Comparison of ENCODE assay signal across 15 cellular contexts in the genomic region with DNA sequence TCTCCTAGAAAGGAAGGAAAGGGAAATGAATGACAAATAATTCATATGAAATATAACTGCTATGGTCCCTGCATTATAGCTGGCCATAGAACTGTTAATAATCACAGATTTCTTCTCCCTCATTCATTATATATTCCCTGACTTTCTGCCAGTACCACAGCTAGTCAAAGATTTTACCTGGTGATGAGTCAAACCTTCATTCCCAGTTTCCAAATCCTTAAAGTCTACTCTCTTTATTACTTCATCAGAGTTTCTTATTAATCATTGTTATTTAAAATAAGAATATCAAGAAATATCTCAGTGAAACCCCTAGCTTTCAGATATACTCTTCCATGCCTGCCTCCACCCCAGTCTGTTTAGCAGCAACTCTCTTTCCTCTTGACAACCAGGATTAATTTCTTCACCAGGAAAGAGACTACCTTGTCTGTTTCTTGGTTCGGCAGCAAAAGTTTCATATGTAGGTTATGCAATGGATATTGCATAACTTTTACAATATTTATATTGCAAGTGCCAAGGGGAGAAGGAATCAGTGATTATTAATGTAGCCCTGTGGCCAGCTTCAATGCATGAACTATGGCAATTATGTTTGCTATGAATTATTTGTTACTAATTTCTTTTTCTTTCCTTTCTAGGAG.
DNase-seq lines count a peak whose midpoint lies in the region; ATAC-seq and TF ChIP-seq lines count a peak whose summit lies in the region.
"Had no signal": no experiment of that assay in that cellular context is flagged by ENCODE, and none has a peak within 500 bp of the region (broad histone marks: within the 10 kb centered on the region; RNA-seq: fewer than 3 reads in every experiment).

No MANE protein-coding gene starts in this region.

- peak overlapping the region; percentile 97; the same call in 1 of the 2 replicates for H3K18ac ChIP-seq in IMR-90 (ENCODE audit: low read depth, low read length)

- H3K23ac ChIP-seq in IMR-90 (ENCODE audit: low read depth, low read length), result no peak overlapping the region

- H3K14ac ChIP-seq in IMR-90 (replicated peaks; ENCODE audit: low read depth, low read length), result peak overlapping the region; percentile 72; the same call in 1 of the 2 replicates

- H3K9ac ChIP-seq in IMR-90 (ENCODE audit: low read depth, low read length) (no peak overlapping the region), adipocyte (ENCODE audit: low read length) (no peak overlapping the region), fibroblast of lung (ENCODE audit: insufficient read depth, low read length) (no peak overlapping the region)
- H3K9ac ChIP-seq: BLaER1 had no signal

- dilution Hi-C loops in IMR-90 (cut with HindIII; ENCODE audit: low sequenced_read_pairs, unreplicated experiment), result no loop called here

- no peak overlapping the region for H3K4me3 ChIP-seq in IMR-90 (ENCODE audit: insufficient read depth, low read depth, low read length)
- H3K4me3 ChIP-seq in adipocyte (ENCODE audit: low read length), result no peak overlapping the region
- H3K4me3 ChIP-seq in fibroblast of lung (replicated peaks in 1 of 4; ENCODE audit: control extremely low read depth in 1 of 4, insufficient read depth in 1 of 4, low read depth in 3 of 4, low read length in 4 of 4), result no peak overlapping the region
- no peak overlapping the region for H3K4me3 ChIP-seq in stomach
- H3K4me3 ChIP-seq: BLaER1, Peyer's patch had no signal

- TF ChIP-seq CTCF in IMR-90 (conservative IDR thresholded peaks at IDR 0.05; ENCODE audit: low read depth, low read length) (no peak), fibroblast of lung (conservative IDR thresholded peaks at IDR 0.05 in 1 of 2, IDR thresholded peaks at IDR 0.05 in 1 of 2; ENCODE audit: low read depth in 1 of 2, low read length in 2 of 2) (no peak), omental fat pad (IDR thresholded peaks at IDR 0.05) (no peak), stomach (IDR thresholded peaks at IDR 0.05) (no peak)

- DNase-seq in IMR-90 (peak; percentile 31), adipocyte (ENCODE audit: low read depth) (peak; percentile 40), fibroblast of lung (ENCODE audit: low read depth in 2 of 2) (peak; percentile 42 to 58), omental fat pad (ENCODE audit: low spot score) (no peak), stomach (no peak), NCI-H146 treated with DMSO at 0.1 percent for 48 hours (lab: John Stamatoyannopoulos, UW; ENCODE audit: unreplicated experiment) (no peak), C1 segment of cervical spinal cord (lab: John Stamatoyannopoulos, UW) (no peak)
- DNase-seq: H9, Kasumi-1, NCI-H1694, NCI-H446 treated with DMSO at 0.1 percent for 48 hours, NCI-H774, Peyer's patch, SHP77 had no signal

- H2BK120ac ChIP-seq in IMR-90 (ENCODE audit: low read depth, low read length), result no peak overlapping the region; the same call in 1 of the 2 replicates

- H3K9me3 ChIP-seq in IMR-90 (ENCODE audit: control insufficient read depth, insufficient read depth, low read length) (no peaks in the 10 kb centered on the region), adipocyte (ENCODE audit: control insufficient read depth, low read length) (no peaks in the 10 kb centered on the region), fibroblast of lung (ENCODE audit: control insufficient read depth, insufficient read depth, low read depth, low read length) (no peaks in the 10 kb centered on the region), stomach (no peaks in the 10 kb centered on the region)
- H3K9me3 ChIP-seq: BLaER1, Peyer's patch had no signal

- H3K36me3 ChIP-seq in IMR-90 (ENCODE audit: control insufficient read depth, insufficient read depth, low read length) (no peaks in the 10 kb centered on the region), adipocyte (ENCODE audit: control insufficient read depth, insufficient read depth, low read length, severe bottlenecking) (no peaks in the 10 kb centered on the region), fibroblast of lung (ENCODE audit: control insufficient read depth, insufficient read depth, low read length) (no peaks in the 10 kb centered on the region), stomach (no peaks in the 10 kb centered on the region)
- H3K36me3 ChIP-seq: BLaER1, Peyer's patch had no signal

- H4K20me1 ChIP-seq in IMR-90 (ENCODE audit: insufficient read depth, low read length) (no peaks in the 10 kb centered on the region), fibroblast of lung (ENCODE audit: control insufficient read depth, extremely low read depth, insufficient read depth, low read length) (no peaks in the 10 kb centered on the region)
- H4K20me1 ChIP-seq: BLaER1 had no signal

- CTCF ChIA-PET in IMR-90 (lab: Yijun Ruan, JAX), result no interaction called here

- no CpG with 5 or more reads among the region's 1 CpG for WGBS in IMR-90 (ENCODE audit: extremely low coverage in 2 of 2, insufficient read length in 1 of 2), 2 experiments
- WGBS in stomach, 5 donors, result 71 to 93% (median 73%) methylated on average over 1 of the region's 1 CpG

- H2BK5ac ChIP-seq in IMR-90 (ENCODE audit: low read depth, low read length, poor library complexity, severe bottlenecking), result peak overlapping the region; percentile 32

- no peak for TF ChIP-seq RAD21 in IMR-90 (IDR thresholded peaks at IDR 0.05; ENCODE audit: low read length)

- peaks cover 4% of the 10 kb centered on the region; the same call in 1 of the 2 replicates for H3K9me1 ChIP-seq in IMR-90 (ENCODE audit: insufficient read depth, low read length)

- H3K27me3 ChIP-seq in IMR-90 (ENCODE audit: control insufficient read depth, insufficient read depth, low read length), result no peaks in the 10 kb centered on the region
- H3K27me3 ChIP-seq in adipocyte (replicated peaks; ENCODE audit: control insufficient read depth, insufficient read depth, low read length), result no peaks in the 10 kb centered on the region
- H3K27me3 ChIP-seq in fibroblast of lung (ENCODE audit: control insufficient read depth, insufficient read depth, low read length), result no peaks in the 10 kb centered on the region
- no peaks in the 10 kb centered on the region for H3K27me3 ChIP-seq in stomach
- H3K27me3 ChIP-seq: BLaER1, Peyer's patch had no signal

- H3K4me2 ChIP-seq in IMR-90 (ENCODE audit: low read depth, low read length) (no peak overlapping the region), fibroblast of lung (ENCODE audit: extremely low read depth, insufficient read depth, low read length) (no peak overlapping the region)
- H3K4me2 ChIP-seq: BLaER1 had no signal

- H4K8ac ChIP-seq in IMR-90 (ENCODE audit: low read depth in 2 of 2, low read length in 2 of 2), result no peak overlapping the region

- no peak overlapping the region for H2AK9ac ChIP-seq in IMR-90 (replicated peaks; ENCODE audit: low read depth, low read length, poor library complexity)

- peak overlapping the region; percentile 82; the same call in 1 of the 2 replicates for H4K5ac ChIP-seq in IMR-90 (ENCODE audit: low read depth, low read length)

- H2AK5ac ChIP-seq in IMR-90 (ENCODE audit: low read depth, low read length), result 0 out of 2 replicates have a peak overlapping the region, but pooled peaks have one; percentile 84

- TF ChIP-seq POLR2A in IMR-90 (IDR thresholded peaks at IDR 0.05; ENCODE audit: low read depth, low read length) (no peak), stomach (IDR thresholded peaks at IDR 0.05) (no peak)

- ATAC-seq in IMR-90 (ENCODE audit: low read depth) (peak; percentile 36), omental fat pad (ENCODE audit: low FRiP score) (peak; percentile 47)

- no peak overlapping the region for H3K4ac ChIP-seq in IMR-90 (ENCODE audit: low read depth, low read length)

- 0 out of 3 replicates have a peak overlapping the region, but pooled peaks have one; percentile 20 for H2BK15ac ChIP-seq in IMR-90 (ENCODE audit: low read depth, low read length)

- H3K79me2 ChIP-seq in fibroblast of lung (ENCODE audit: control insufficient read depth, insufficient read depth, low read length), result no peaks in the 10 kb centered on the region

- no peak overlapping the region for H4K91ac ChIP-seq in IMR-90 (ENCODE audit: insufficient read depth, low read depth, low read length)

- POLR2A ChIA-PET in IMR-90 (lab: Charles Lee; ENCODE audit: unreplicated experiment), result no interaction called here

- H3K4me1 ChIP-seq in IMR-90 (ENCODE audit: control insufficient read depth, insufficient read depth, low read length) (peaks cover 11% of the 10 kb centered on the region; the same call in 1 of the 2 replicates), adipocyte (ENCODE audit: control insufficient read depth, insufficient read depth, low read length) (no peaks in the 10 kb centered on the region), fibroblast of lung (ENCODE audit: control insufficient read depth, extremely low read depth, insufficient read depth, low read length) (peaks cover 5% of the 10 kb centered on the region), stomach (no peaks in the 10 kb centered on the region)
- H3K4me1 ChIP-seq: Peyer's patch had no signal

- H2AFZ ChIP-seq in IMR-90 (replicated peaks; ENCODE audit: low read length, poor library complexity) (no peak overlapping the region), fibroblast of lung (ENCODE audit: low read length) (no peak overlapping the region)

- no peak overlapping the region for H3K56ac ChIP-seq in IMR-90 (ENCODE audit: extremely low read depth, insufficient read depth, low read length)

- TF ChIP-seq EP300 in stomach (IDR thresholded peaks at IDR 0.05), result no peak

- in situ Hi-C loops in IMR-90 (cut with MboI; ENCODE audit: low sequenced_read_pairs), result no loop called here

- H3K79me1 ChIP-seq in IMR-90 (ENCODE audit: low read depth in 1 of 2, low read length in 2 of 2), result peaks cover 3 to 14% of the 10 kb centered on the region in 2 experiments; a peak in 3 of 4 replicates

- BruUV-seq in IMR-90 (replicated peaks; lab: Mats Ljungman, UMichigan), result no TSS peak

- H2BK20ac ChIP-seq in IMR-90 (ENCODE audit: low read depth, low read length), result peak overlapping the region; percentile 40; the same call in 1 of the 2 replicates

- H3K27ac ChIP-seq in IMR-90 (ENCODE audit: insufficient read depth, low read length), result no peak overlapping the region
- no peak overlapping the region for H3K27ac ChIP-seq in fibroblast of lung (ENCODE audit: insufficient read depth, low read length)
- H3K27ac ChIP-seq in stomach, result no peak overlapping the region
- H3K27ac ChIP-seq: BLaER1, Peyer's patch had no signal

- intact Hi-C loops in IMR-90 (cut with micrococcal nuclease) (loop anchor here (10.0 kb wide), 1 partner anchor 231 kb away; no protein-coding TSS in a partner anchor), stomach (cut with DNase I; ENCODE audit: low total_unique reads) (no loop called here)

TF ChIP-seq in IMR-90, 13 proteins besides CTCF, POLR2A, EP300 and RAD21 (continues in another document):
- 0 out of 2 replicates have a peak, but pooled peaks have one; percentile 9 for TF ChIP-seq RFX5 (IDR thresholded peaks at IDR 0.05; ENCODE audit: low read depth, low read length)
- no peak for TF ChIP-seq MXI1 (IDR thresholded peaks at IDR 0.05; ENCODE audit: borderline replicate concordance, low read depth, low read length)
- no peak for TF ChIP-seq MAZ (IDR thresholded peaks at IDR 0.05; ENCODE audit: borderline replicate concordance, low read depth, low read length)
- TF ChIP-seq BHLHE40 (IDR thresholded peaks at IDR 0.05; ENCODE audit: low read depth, low read length), result no peak
- no peak for TF ChIP-seq RCOR1 (IDR thresholded peaks at IDR 0.05; ENCODE audit: insufficient replicate concordance, low read length)
- peak; percentile 86 for TF ChIP-seq CEBPB (IDR thresholded peaks at IDR 0.05; ENCODE audit: low read depth, low read length)
- no peak for TF ChIP-seq NFE2L2 (IDR thresholded peaks at IDR 0.05; ENCODE audit: low read depth, low read length)

Comparison
In these comparisons a context has a peak if more than half of its experiments do, and no peak if none do; other contexts are left out.
1. DNase-seq: peak in IMR-90 (single experiment), adipocyte (single experiment) and fibroblast of lung (2 of 2); none in omental fat pad (single experiment), stomach (single experiment), NCI-H146 treated with DMSO at 0.1 percent for 48 hours (single experiment) and C1 segment of cervical spinal cord (0 of 14).